In the genomic region with DNA sequence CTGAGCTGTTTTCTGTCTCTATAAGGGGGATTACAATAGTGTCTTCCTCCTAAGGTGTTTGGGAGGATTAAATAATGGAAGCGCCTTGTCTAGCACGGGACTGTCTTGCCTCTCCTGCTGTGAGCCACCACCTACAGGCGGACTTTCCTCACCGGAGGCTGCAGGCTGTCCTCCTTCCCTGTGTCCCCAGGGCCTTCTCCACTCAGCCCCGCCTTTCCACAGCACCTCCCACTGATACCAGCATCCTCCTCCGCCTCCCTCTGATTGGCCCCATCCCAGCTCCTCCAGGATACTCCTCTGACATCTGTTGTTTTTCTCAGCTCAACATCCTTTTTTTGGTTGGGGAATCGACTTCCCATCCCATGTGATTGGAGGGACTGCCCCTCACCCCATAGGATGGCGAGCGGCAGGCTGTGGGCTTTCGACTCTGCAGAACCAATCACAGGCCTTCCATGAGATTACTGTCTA, we compare ENCODE assay signal across 8 cellular contexts. TPM values are rescaled to one million over a fixed set of nuclear protein-coding genes. Genes with fewer than 3 reads are reported as not detected.
A peak's percentile ranks its signal among the peaks of the same experiment; 100 is the strongest.
DNase-seq lines count a peak whose midpoint lies in the region; ATAC-seq and TF ChIP-seq lines count a peak whose summit lies in the region.

No MANE protein-coding gene starts in this region.

- CTCF ChIA-PET in HEK293 (lab: Yijun Ruan, JAX), result interaction anchor here (0.9 to 1.5 kb wide), 4 partner anchors 8 to 93 kb away, joined by 3 to 16 read pairs (median 6); a partner anchor contains a TSS

- POLR2A ChIA-PET in HEK293 (lab: Yijun Ruan, JAX), result interaction anchor here (0.6 to 2.5 kb wide), 24 partner anchors 8 to 565 kb away, joined by 3 to 22 read pairs (median 6); a partner anchor contains a TSS

- no peaks in the 10 kb centered on the region for H3K27me3 ChIP-seq in mononuclear cell (ENCODE audit: insufficient read depth, low read length)

- H3K4me1 ChIP-seq in HEK293 (ENCODE audit: control insufficient read depth, insufficient read depth, low read length) (no peaks in the 10 kb centered on the region), mononuclear cell (ENCODE audit: insufficient read depth, low read length) (peaks cover 22% of the 10 kb centered on the region)

- H3K4me3 ChIP-seq in HEK293 (ENCODE audit: low read depth, low read length) (peak overlapping the region; percentile 29), mononuclear cell (ENCODE audit: low read length) (peak overlapping the region; percentile 86)

- peaks cover 0 to 22% of the 10 kb centered on the region in 2 experiments; a peak in 1 of 3 replicates for H3K36me3 ChIP-seq in HEK293 (ENCODE audit: control insufficient read depth in 2 of 2, insufficient read depth in 1 of 2, low read length in 2 of 2)

- H3K27ac ChIP-seq in HEK293 (ENCODE audit: extremely low read depth, low read depth, low read length), result peak overlapping the region; percentile 11; the same call in 1 of the 2 replicates
- H3K27ac ChIP-seq in substantia nigra (ENCODE audit: low read depth, low read length, poor library complexity, severe bottlenecking), result peak overlapping the region; percentile 67

- H3K9me3 ChIP-seq in HEK293 (ENCODE audit: control insufficient read depth, insufficient read depth, low read depth, low read length) (no peaks in the 10 kb centered on the region), mononuclear cell (ENCODE audit: low read depth, low read length) (no peaks in the 10 kb centered on the region)

- peak; percentile 31 for ATAC-seq in esophagus mucosa
- ATAC-seq in GM19452 (IDR thresholded peaks at IDR 0.05; ENCODE audit: unreplicated experiment), result no peak

- DNase-seq in DMS153 treated with DMSO at 0.1 percent for 48 hours (lab: John Stamatoyannopoulos, UW; ENCODE audit: unreplicated experiment), result peak; percentile 39
- DNase-seq in NCI-H524 treated with DMSO at 0.1 percent for 48 hours (lab: John Stamatoyannopoulos, UW), result peak; percentile 97
- peak; percentile 72 for DNase-seq in activated CD8-positive, alpha-beta memory T cell treated with anti-CD3 and anti-CD28 coated beads, Interleukin-2, amount 50 U/mL, for 48 hours
- DNase-seq in substantia nigra (lab: John Stamatoyannopoulos, UW), result peak in 15 of 49 donors; percentile 2 to 82 (median 20)

- no peak for TF ChIP-seq CTCF in HEK293 (tag by site-specific recombination; IDR thresholded peaks at IDR 0.05)

TF ChIP-seq in HEK293, 187 proteins besides CTCF, POLR2A, EP300 and RAD21 (continues in another document):
- TF ChIP-seq ZBTB7A (tag by site-specific recombination; IDR thresholded peaks at IDR 0.05; ENCODE audit: low read depth) (no peak), ZBTB1 (tag by site-specific recombination; IDR thresholded peaks at IDR 0.05) (no peak), FEZF1 (tag by site-specific recombination; IDR thresholded peaks at IDR 0.05) (no peak), ZNF610 (tag by site-specific recombination; IDR thresholded peaks at IDR 0.05; ENCODE audit: borderline replicate concordance) (0 out of 2 replicates have a peak, but pooled peaks have one; percentile 8), ZIC2 (tag by site-specific recombination; IDR thresholded peaks at IDR 0.05) (peak; percentile 15), BCL11B (tag by site-specific recombination; IDR thresholded peaks at IDR 0.05; ENCODE audit: low read depth) (no peak)
- TF ChIP-seq, protein P1, sequence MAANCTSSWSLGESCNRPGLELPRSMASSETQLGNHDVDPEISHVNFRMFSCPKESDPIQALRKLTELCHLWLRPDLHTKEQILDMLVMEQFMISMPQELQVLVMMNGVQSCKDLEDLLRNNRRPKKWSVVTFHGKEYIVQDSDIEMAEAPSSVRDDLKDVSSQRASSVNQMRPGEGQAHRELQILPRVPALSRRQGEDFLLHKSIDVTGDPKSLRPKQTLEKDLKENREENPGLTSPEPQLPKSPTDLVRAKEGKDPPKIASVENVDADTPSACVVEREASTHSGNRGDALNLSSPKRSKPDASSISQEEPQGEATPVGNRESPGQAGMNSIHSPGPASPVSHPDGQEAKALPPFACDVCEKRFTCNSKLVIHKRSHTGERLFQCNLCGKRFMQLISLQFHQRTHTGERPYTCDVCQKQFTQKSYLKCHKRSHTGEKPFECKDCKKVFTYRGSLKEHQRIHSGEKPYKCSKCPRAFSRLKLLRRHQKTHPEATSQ (tag by site-specific recombination; IDR thresholded peaks at IDR 0.05), result no peak
- TF ChIP-seq, protein P2, sequence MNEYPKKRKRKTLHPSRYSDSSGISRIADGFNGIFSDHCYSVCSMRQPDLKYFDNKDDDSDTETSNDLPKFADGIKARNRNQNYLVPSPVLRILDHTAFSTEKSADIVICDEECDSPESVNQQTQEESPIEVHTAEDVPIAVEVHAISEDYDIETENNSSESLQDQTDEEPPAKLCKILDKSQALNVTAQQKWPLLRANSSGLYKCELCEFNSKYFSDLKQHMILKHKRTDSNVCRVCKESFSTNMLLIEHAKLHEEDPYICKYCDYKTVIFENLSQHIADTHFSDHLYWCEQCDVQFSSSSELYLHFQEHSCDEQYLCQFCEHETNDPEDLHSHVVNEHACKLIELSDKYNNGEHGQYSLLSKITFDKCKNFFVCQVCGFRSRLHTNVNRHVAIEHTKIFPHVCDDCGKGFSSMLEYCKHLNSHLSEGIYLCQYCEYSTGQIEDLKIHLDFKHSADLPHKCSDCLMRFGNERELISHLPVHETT (tag by site-specific recombination; IDR thresholded peaks at IDR 0.05), result 0 out of 2 replicates have a peak, but pooled peaks have one; percentile 14
- TF ChIP-seq, protein P3, sequence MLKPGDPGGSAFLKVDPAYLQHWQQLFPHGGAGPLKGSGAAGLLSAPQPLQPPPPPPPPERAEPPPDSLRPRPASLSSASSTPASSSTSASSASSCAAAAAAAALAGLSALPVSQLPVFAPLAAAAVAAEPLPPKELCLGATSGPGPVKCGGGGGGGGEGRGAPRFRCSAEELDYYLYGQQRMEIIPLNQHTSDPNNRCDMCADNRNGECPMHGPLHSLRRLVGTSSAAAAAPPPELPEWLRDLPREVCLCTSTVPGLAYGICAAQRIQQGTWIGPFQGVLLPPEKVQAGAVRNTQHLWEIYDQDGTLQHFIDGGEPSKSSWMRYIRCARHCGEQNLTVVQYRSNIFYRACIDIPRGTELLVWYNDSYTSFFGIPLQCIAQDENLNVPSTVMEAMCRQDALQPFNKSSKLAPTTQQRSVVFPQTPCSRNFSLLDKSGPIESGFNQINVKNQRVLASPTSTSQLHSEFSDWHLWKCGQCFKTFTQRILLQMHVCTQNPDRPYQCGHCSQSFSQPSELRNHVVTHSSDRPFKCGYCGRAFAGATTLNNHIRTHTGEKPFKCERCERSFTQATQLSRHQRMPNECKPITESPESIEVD (tag by site-specific recombination; IDR thresholded peaks at IDR 0.05), result no peak
- TF ChIP-seq, protein P4, sequence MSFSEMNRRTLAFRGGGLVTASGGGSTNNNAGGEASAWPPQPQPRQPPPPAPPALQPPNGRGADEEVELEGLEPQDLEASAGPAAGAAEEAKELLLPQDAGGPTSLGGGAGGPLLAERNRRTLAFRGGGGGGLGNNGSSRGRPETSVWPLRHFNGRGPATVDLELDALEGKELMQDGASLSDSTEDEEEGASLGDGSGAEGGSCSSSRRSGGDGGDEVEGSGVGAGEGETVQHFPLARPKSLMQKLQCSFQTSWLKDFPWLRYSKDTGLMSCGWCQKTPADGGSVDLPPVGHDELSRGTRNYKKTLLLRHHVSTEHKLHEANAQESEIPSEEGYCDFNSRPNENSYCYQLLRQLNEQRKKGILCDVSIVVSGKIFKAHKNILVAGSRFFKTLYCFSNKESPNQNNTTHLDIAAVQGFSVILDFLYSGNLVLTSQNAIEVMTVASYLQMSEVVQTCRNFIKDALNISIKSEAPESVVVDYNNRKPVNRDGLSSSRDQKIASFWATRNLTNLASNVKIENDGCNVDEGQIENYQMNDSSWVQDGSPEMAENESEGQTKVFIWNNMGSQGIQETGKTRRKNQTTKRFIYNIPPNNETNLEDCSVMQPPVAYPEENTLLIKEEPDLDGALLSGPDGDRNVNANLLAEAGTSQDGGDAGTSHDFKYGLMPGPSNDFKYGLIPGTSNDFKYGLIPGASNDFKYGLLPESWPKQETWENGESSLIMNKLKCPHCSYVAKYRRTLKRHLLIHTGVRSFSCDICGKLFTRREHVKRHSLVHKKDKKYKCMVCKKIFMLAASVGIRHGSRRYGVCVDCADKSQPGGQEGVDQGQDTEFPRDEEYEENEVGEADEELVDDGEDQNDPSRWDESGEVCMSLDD (tag by site-specific recombination; IDR thresholded peaks at IDR 0.05), result no peak
- TF ChIP-seq, protein P5, sequence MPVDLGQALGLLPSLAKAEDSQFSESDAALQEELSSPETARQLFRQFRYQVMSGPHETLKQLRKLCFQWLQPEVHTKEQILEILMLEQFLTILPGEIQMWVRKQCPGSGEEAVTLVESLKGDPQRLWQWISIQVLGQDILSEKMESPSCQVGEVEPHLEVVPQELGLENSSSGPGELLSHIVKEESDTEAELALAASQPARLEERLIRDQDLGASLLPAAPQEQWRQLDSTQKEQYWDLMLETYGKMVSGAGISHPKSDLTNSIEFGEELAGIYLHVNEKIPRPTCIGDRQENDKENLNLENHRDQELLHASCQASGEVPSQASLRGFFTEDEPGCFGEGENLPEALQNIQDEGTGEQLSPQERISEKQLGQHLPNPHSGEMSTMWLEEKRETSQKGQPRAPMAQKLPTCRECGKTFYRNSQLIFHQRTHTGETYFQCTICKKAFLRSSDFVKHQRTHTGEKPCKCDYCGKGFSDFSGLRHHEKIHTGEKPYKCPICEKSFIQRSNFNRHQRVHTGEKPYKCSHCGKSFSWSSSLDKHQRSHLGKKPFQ (tag by site-specific recombination; IDR thresholded peaks at IDR 0.05), result no peak
- TF ChIP-seq, protein P6, sequence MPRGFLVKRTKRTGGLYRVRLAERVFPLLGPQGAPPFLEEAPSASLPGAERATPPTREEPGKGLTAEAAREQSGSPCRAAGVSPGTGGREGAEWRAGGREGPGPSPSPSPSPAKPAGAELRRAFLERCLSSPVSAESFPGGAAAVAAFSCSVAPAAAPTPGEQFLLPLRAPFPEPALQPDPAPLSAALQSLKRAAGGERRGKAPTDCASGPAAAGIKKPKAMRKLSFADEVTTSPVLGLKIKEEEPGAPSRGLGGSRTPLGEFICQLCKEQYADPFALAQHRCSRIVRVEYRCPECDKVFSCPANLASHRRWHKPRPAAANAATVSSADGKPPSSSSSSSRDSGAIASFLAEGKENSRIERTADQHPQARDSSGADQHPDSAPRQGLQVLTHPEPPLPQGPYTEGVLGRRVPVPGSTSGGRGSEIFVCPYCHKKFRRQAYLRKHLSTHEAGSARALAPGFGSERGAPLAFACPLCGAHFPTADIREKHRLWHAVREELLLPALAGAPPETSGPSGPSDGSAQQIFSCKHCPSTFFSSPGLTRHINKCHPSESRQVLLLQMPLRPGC (tag by site-specific recombination; IDR thresholded peaks at IDR 0.05), result peak; percentile 9; the same call in 1 of the 2 replicates

RNA-seq across cellular contexts. Expression of a gene that starts 0.9 kb away (rescaled TPM):
- total RNA-seq in esophagus mucosa (54.4 TPM), mononuclear cell (19.6 TPM)

RNA-seq across cellular contexts. Expression of a gene that starts 22.5 kb away (rescaled TPM):
- total RNA-seq in esophagus mucosa (2.5 TPM), mononuclear cell (0.73 TPM)

RNA-seq across cellular contexts. Expression of a gene that starts 35.8 kb away (rescaled TPM):
- total RNA-seq in esophagus mucosa (267 TPM), mononuclear cell (386 TPM)

RNA-seq across cellular contexts. Expression of a gene that starts 46.9 kb away (rescaled TPM):
- total RNA-seq in esophagus mucosa (23.2 TPM), mononuclear cell (23.4 TPM)
